23 cellular contexts compared by ENCODE assay signal in the genomic region with DNA sequence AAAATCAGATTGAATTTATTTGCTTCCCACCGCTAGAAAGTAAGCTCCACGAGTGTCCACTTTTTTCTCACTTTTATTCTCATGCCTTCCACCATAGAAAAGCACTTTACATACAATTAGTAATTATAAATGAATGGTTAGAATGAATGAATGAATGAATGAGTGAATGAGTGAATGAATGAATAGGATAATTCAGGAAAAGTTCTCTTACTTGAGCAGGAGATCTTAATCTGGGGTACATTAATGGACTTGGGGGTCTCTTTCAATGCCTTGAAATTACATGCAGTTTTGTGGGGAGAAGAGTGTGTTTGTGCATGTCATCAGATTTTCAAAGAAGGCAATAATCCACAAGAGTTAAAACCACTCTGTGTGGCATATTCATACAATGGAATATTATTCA.
DNase-seq lines count a peak whose midpoint lies in the region; ATAC-seq, FAIRE-seq and TF ChIP-seq lines count a peak whose summit lies in the region.
"Had no signal": no experiment of that assay in that cellular context is flagged by ENCODE, and none has a peak within 500 bp of the region (broad histone marks: within the 10 kb centered on the region; RNA-seq: fewer than 3 reads in every experiment).

No MANE protein-coding gene starts in this region.

- no peaks in the 10 kb centered on the region for H3K27me3 ChIP-seq in GM12878 (replicated peaks in 1 of 2; ENCODE audit: control insufficient read depth in 2 of 2, insufficient read depth in 2 of 2, low read length in 1 of 2)
- H3K27me3 ChIP-seq: BE2C; BLaER1 treated with 17β-estradiol and CSF1 and Interleukin-3, amounts not matched to agents 10 nM and 100 nM had no signal

- RAD21 ChIA-PET in GM12878 (lab: Charles Lee; ENCODE audit: unreplicated experiment) = interaction anchor here (1.6 kb wide), 1 partner anchor 70 kb away, joined by 3 read pairs; no protein-coding TSS in a partner anchor

- CTCF ChIA-PET in GM12878 (lab: Yijun Ruan, JAX) = no interaction called here

- TF ChIP-seq CTCF in GM12878 (IDR thresholded peaks at IDR 0.05 in 2 of 3, conservative IDR thresholded peaks at IDR 0.05 in 1 of 3; ENCODE audit: control insufficient read depth in 2 of 3, extremely low read depth in 1 of 3, insufficient read depth in 1 of 3, low read depth in 3 of 3, low read length in 3 of 3) (no peak), glutamatergic neuron (IDR thresholded peaks at IDR 0.05; ENCODE audit: partially characterized antibody, unreplicated experiment) (no peak)

- intact Hi-C loops in GM12878 (cut with micrococcal nuclease; ENCODE audit: unreplicated experiment) = loop anchor here (2.0 to 5.0 kb wide), 4 partner anchors 41 to 231 kb away; partner anchors contain the start of gene NR4A3

- H3K4me1 ChIP-seq in GM12878 (ENCODE audit: control insufficient read depth, insufficient read depth, low read length) = peaks cover 13% of the 10 kb centered on the region; the same call in 1 of the 2 replicates
- H3K4me1 ChIP-seq: A549, BE2C had no signal

- no peak for TF ChIP-seq RAD21 in GM12878 (IDR thresholded peaks at IDR 0.05; ENCODE audit: insufficient read depth, low read depth, low read length)

- WGBS in GM12878 (ENCODE audit: insufficient coverage, insufficient replicate concordance, low lambda C conversion rate, missing lambda C conversion rate) = 100% methylated on average over 2 of the region's 2 CpGs

- TF ChIP-seq POLR2A in GM12878 (IDR thresholded peaks at IDR 0.05; ENCODE audit: low read depth, low read length) = no peak

- H3K4me3 ChIP-seq in GM12878 = no peak overlapping the region
- H3K4me3 ChIP-seq: A549; BLaER1 treated with 17β-estradiol and CSF1 and Interleukin-3, amounts not matched to agents 10 nM and 100 nM; GM23248 had no signal

- TF ChIP-seq EP300 in GM12878 (IDR thresholded peaks at IDR 0.05; ENCODE audit: borderline replicate concordance in 1 of 2, control insufficient read depth in 1 of 2, low read depth in 2 of 2, low read length in 2 of 2) = no peak

- H3K27ac Mint-ChIP-seq in IgD-negative memory B cell (peak overlapping the region in 2 of 3 donors; percentile 3 to 7), glutamatergic neuron (ENCODE audit: unreplicated experiment) (peak overlapping the region; percentile 9)
- H3K27ac Mint-ChIP-seq: CD4-positive, alpha-beta memory T cell had no signal

- H3K9me3 ChIP-seq in GM12878 (replicated peaks; ENCODE audit: control insufficient read depth, insufficient read depth, low read length) = no peaks in the 10 kb centered on the region
- H3K9me3 ChIP-seq: A549, BE2C had no signal

- in situ Hi-C loops in GM12878 (cut with MboI) = no loop called here

- POLR2A ChIA-PET in GM12878 (lab: Charles Lee) = no interaction called here

- ATAC-seq in GM12878 = no peak
- ATAC-seq in HG03521 (IDR thresholded peaks at IDR 0.05; ENCODE audit: unreplicated experiment) = no peak
- ATAC-seq: A549 had no signal

- H3K9ac ChIP-seq in GM12878 (ENCODE audit: control insufficient read depth, insufficient read depth, low read length) = no peak overlapping the region
- H3K9ac ChIP-seq: BLaER1 treated with 17β-estradiol and CSF1 and Interleukin-3, amounts not matched to agents 10 nM and 100 nM; GM23248 had no signal

- BruUV-seq in GM12878 (replicated peaks; lab: Mats Ljungman, UMichigan) = no TSS peak

- SMC1A ChIA-PET in GM12878 (lab: Charles Lee; ENCODE audit: uncharacterized antibody, unreplicated experiment) = interaction anchor here (0.9 to 2.5 kb wide), 2 partner anchors 28 to 256 kb away, joined by 3 to 13 read pairs; no protein-coding TSS in a partner anchor

- H3K4me2 ChIP-seq in GM12878 (ENCODE audit: control insufficient read depth, insufficient read depth) = no peak overlapping the region
- H3K4me2 ChIP-seq: A549 had no signal

- H3K36me3 Mint-ChIP-seq in IgD-negative memory B cell (no peaks in the 10 kb centered on the region), glutamatergic neuron (ENCODE audit: unreplicated experiment) (no peaks in the 10 kb centered on the region)
- H3K36me3 Mint-ChIP-seq: CD4-positive, alpha-beta memory T cell had no signal

- H3K27me3 Mint-ChIP-seq in IgD-negative memory B cell = peaks cover 2% of the 10 kb centered on the region
- H3K27me3 Mint-ChIP-seq in glutamatergic neuron (ENCODE audit: unreplicated experiment) = no peaks in the 10 kb centered on the region

- H3K4me1 Mint-ChIP-seq in IgD-negative memory B cell = peaks cover 16 to 43% (median 27%) of the 10 kb centered on the region in 3 donors
- peaks cover 21% of the 10 kb centered on the region for H3K4me1 Mint-ChIP-seq in glutamatergic neuron (ENCODE audit: low read depth, unreplicated experiment)
- H3K4me1 Mint-ChIP-seq: CD4-positive, alpha-beta memory T cell had no signal

- no peak for FAIRE-seq in GM12878 (lab: Jason Lieb, UNC)
- FAIRE-seq: A549, GM12892, H1 had no signal

- H3K79me2 ChIP-seq in GM12878 (ENCODE audit: control insufficient read depth, insufficient read depth, low read length) = no peaks in the 10 kb centered on the region

- H3K36me3 ChIP-seq in GM12878 (ENCODE audit: control insufficient read depth in 2 of 2, insufficient read depth in 2 of 2, low read length in 1 of 2) = no peaks in the 10 kb centered on the region
- H3K36me3 ChIP-seq: BE2C; BLaER1 treated with 17β-estradiol and CSF1 and Interleukin-3, amounts not matched to agents 10 nM and 100 nM had no signal

- H3K4me3 Mint-ChIP-seq in IgD-negative memory B cell = no peak overlapping the region
- H3K4me3 Mint-ChIP-seq in glutamatergic neuron (ENCODE audit: unreplicated experiment) = no peak overlapping the region
- H3K4me3 Mint-ChIP-seq: CD4-positive, alpha-beta memory T cell had no signal

- H2AFZ ChIP-seq in GM12878 (ENCODE audit: control insufficient read depth, low read depth, low read length) = no peak overlapping the region
- H2AFZ ChIP-seq: GM23248 had no signal

- DNase-seq in GM12878 (ENCODE audit: low read depth, low spot score) (no peak), glutamatergic neuron (no peak), NCI-H146 (lab: John Stamatoyannopoulos, UW) (no peak), RPMI8226 (no peak), cerebellar nuclear complex (lab: John Stamatoyannopoulos, UW) (no peak)
- DNase-seq: 8988T; ACHN; Calu3; CD4-positive, alpha-beta memory T cell; COR-L47; DMS53; DMS79 treated with DMSO at 0.1 percent for 48 hours; GF-D8; GM23248; H7; HCEC 1CT had no signal

- no peaks in the 10 kb centered on the region for H4K20me1 ChIP-seq in GM12878 (ENCODE audit: control insufficient read depth, insufficient read depth)
- H4K20me1 ChIP-seq: BLaER1 treated with 17β-estradiol and CSF1 and Interleukin-3, amounts not matched to agents 10 nM and 100 nM had no signal

- peaks cover 0 to 3% (median 2%) of the 10 kb centered on the region in 3 donors for H3K9me3 Mint-ChIP-seq in IgD-negative memory B cell
- H3K9me3 Mint-ChIP-seq in glutamatergic neuron (ENCODE audit: unreplicated experiment) = no peaks in the 10 kb centered on the region

- no peak overlapping the region for H3K27ac ChIP-seq in GM12878 (ENCODE audit: control insufficient read depth, insufficient read depth)
- H3K27ac ChIP-seq: A549, GM23248 had no signal

TF ChIP-seq in GM12878, 131 proteins besides CTCF, POLR2A, EP300 and RAD21:
- TF ChIP-seq SUPT20H (IDR thresholded peaks at IDR 0.05; ENCODE audit: borderline replicate concordance, control insufficient read depth, low read depth, low read length) (no peak), CREB1 (IDR thresholded peaks at IDR 0.05; ENCODE audit: low read depth) (no peak), ZNF24 (IDR thresholded peaks at IDR 0.05) (peak; percentile 96)
TF ChIP-seq in GM12878: peak in this region for 1.
